ENCODE assay signal across 18 cellular contexts in genomic region chr22:47340851-47341436, GRCh38.
"Had no signal": no experiment of that assay in that cellular context is flagged by ENCODE, and none has a peak within 500 bp of the region (broad histone marks: within the 10 kb centered on the region; RNA-seq: fewer than 3 reads in every experiment).

No MANE protein-coding gene starts in this region.

- H3K4me3 ChIP-seq: adrenal gland, dorsolateral prefrontal cortex, lung, neural progenitor cell, ovary, skin epidermis, thyroid gland had no signal

- DNase-seq: activated CD4-positive, alpha-beta T cell treated with anti-CD3 and anti-CD28 coated beads for 36 hours; activated CD8-positive, alpha-beta memory T cell treated with anti-CD3 and anti-CD28 coated beads, Interleukin-2, amount 50 U/mL, for 4 hours; activated CD8-positive, alpha-beta T cell treated with anti-CD3 and anti-CD28 coated beads, Interleukin-2, amount 10 ng/mL, durations not matched to agents 7 days and 5 days; activated effector memory CD4-positive, alpha-beta T cell treated with anti-CD3 and anti-CD28 coated beads, Interleukin-2, amount 50 U/mL, for 16 hours; activated T-cell treated with anti-CD3 and anti-CD28 coated beads, Interleukin-2, amount 50 U/mL, for 48 hours; dorsolateral prefrontal cortex; left colon; naive B cell; ovary; stimulated activated CD4-positive, alpha-beta T cell treated with anti-CD3 and anti-CD28 coated beads, Interleukin-15, amount 100 ng/mL, for 24 hours; stimulated activated CD4-positive, alpha-beta T cell treated with anti-CD3 and anti-CD28 coated beads, Interleukin-4, amount 100 ng/mL, for 1 hour; stimulated activated naive B cell treated with anti-CD40 and anti-IgM and Interleukin-4, amounts not matched to agents 10 μg/mL and 1 μg/mL and 100 μg/mL, for 72 hours; thyroid gland; WERI-Rb-1 had no signal

- ATAC-seq: activated CD4-positive, alpha-beta T cell treated with anti-CD3 and anti-CD28 coated beads for 36 hours; activated CD8-positive, alpha-beta T cell treated with anti-CD3 and anti-CD28 coated beads, Interleukin-2, amount 10 ng/mL, durations not matched to agents 7 days and 5 days; left colon; stimulated activated naive B cell treated with anti-CD40 and anti-IgM and Interleukin-4, amounts not matched to agents 10 μg/mL and 1 μg/mL and 100 μg/mL, for 72 hours had no signal
